15 cellular contexts compared by ENCODE assay signal in the genomic region with DNA sequence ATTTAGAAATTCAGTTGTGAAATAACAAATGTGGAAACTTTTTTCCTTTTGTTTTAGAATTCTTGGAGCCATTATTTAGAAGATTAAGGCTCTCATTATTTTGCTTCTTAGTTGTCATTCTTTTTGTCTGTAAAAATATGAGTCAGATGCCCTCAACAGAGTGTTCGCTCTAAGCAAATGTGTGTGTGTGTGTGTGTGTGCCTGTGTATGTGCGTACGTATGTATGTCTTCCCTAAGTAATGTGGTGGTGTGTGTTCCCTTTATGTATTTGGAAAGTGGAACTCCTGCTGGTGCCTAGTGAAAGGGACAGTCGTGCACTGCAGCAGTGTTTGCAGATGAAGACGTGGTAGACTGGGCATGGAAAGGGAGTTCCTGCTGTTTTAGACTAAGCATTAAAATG.
"Had no signal": no experiment of that assay in that cellular context is flagged by ENCODE, and none has a peak within 500 bp of the region (broad histone marks: within the 10 kb centered on the region; RNA-seq: fewer than 3 reads in every experiment).

No MANE protein-coding gene starts in this region.

- H3K27ac Mint-ChIP-seq: activated CD4-positive, alpha-beta memory T cell treated with anti-CD3 and anti-CD28 coated beads for 36 hours; activated T-cell treated with anti-CD3 and anti-CD28 coated beads, Interleukin-2, amount 50 U/mL, for 72 hours; nephron progenitor cell; type B pancreatic cell had no signal

- H3K4me3 ChIP-seq: ascending aorta, sigmoid colon had no signal

- H3K36me3 Mint-ChIP-seq: activated CD4-positive, alpha-beta memory T cell treated with anti-CD3 and anti-CD28 coated beads for 36 hours; type B pancreatic cell had no signal

- H3K4me3 Mint-ChIP-seq: activated CD4-positive, alpha-beta memory T cell treated with anti-CD3 and anti-CD28 coated beads for 36 hours; activated T-cell treated with anti-CD3 and anti-CD28 coated beads, Interleukin-2, amount 50 U/mL, for 72 hours; nephron progenitor cell; type B pancreatic cell had no signal

- H3K9me3 Mint-ChIP-seq: activated CD4-positive, alpha-beta memory T cell treated with anti-CD3 and anti-CD28 coated beads for 36 hours; activated T-cell treated with anti-CD3 and anti-CD28 coated beads, Interleukin-2, amount 50 U/mL, for 72 hours; nephron progenitor cell; type B pancreatic cell had no signal

- H3K27ac ChIP-seq: ascending aorta had no signal

- H3K36me3 ChIP-seq: ascending aorta, sigmoid colon had no signal

- H3K27me3 Mint-ChIP-seq: activated CD4-positive, alpha-beta memory T cell treated with anti-CD3 and anti-CD28 coated beads for 36 hours; type B pancreatic cell had no signal

- H3K9me3 ChIP-seq: ascending aorta, sigmoid colon had no signal

- H3K4me1 ChIP-seq: ascending aorta had no signal

- H3K27me3 ChIP-seq: ascending aorta, sigmoid colon had no signal

- DNase-seq: activated CD4-positive, alpha-beta memory T cell treated with anti-CD3 and anti-CD28 coated beads for 36 hours; activated CD8-positive, alpha-beta memory T cell treated with anti-CD3 and anti-CD28 coated beads, Interleukin-2, amount 50 U/mL, for 4 hours; activated T-cell treated with anti-CD3 and anti-CD28 coated beads, Interleukin-2, amount 50 U/mL, for 72 hours; caudate nucleus; cortex of kidney; effector CD8-positive, alpha-beta T cell; left ventricle myocardium superior; nephron progenitor cell; sigmoid colon; stimulated activated CD4-positive, alpha-beta T cell treated with anti-CD3 and anti-CD28 coated beads, Interleukin-12 subunit alpha, Interleukin-12 subunit beta, amount 100 ng/mL, for 4 hours; stimulated activated CD4-positive, alpha-beta T cell treated with anti-CD3 and anti-CD28 coated beads, Interleukin-2, amount 100 ng/mL, for 48 hours; stimulated activated naive CD4-positive, alpha-beta T cell treated with Interleukin-2 at 50 U/mL for 16 hours; T1000 had no signal

- ATAC-seq: activated T-cell treated with anti-CD3 and anti-CD28 coated beads, Interleukin-2, amount 50 U/mL, for 72 hours; left ventricle myocardium superior had no signal
